ENCODE assay signal across 8 cellular contexts in the genomic region with DNA sequence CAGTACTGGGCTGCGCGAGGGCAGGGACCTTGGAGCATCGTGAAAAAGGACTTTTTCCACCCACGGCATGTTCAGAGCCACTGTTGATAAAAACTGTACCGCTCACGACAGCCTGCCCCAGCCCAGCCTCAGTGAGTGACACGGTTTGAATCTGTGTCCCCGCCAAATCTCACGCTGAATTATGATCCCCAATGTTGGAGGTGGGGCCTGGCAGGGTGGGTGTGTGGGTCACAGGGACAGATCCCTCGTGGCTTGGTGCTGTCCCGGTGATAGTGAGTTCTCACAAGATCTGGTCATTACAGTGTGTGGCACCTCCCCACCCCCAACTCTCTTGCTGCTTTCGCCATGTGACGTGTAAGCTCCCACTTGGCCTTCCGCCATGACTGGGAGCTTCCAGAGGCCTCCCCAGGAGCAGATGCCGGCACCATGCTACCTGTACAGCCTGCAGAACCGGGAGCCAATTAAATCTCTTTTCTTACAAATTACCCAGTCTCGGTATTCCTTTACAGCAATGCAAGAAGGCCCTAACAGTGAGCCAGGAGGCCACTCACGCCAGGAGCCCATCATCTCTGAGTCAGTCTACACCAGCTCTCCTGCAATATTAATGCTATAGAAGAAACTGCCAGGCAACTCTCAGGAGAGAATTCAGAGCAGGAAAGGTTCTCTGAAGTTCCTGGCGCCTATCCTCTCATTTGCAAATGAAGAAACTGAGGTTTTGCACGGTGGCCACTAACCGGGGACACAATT. TPM values are rescaled to one million over a fixed set of nuclear protein-coding genes. Genes with fewer than 3 reads are reported as not detected.
DNase-seq lines count a peak whose midpoint lies in the region; ATAC-seq, FAIRE-seq and TF ChIP-seq lines count a peak whose summit lies in the region.

No MANE protein-coding gene starts in this region.

- no peak for ATAC-seq in activated naive CD8-positive, alpha-beta T cell treated with anti-CD3 and anti-CD28 coated beads, Interleukin-2, amount 50 U/mL, for 24 hours

- H3K9me3 Mint-ChIP-seq in activated T-cell treated with anti-CD3 and anti-CD28 coated beads, Interleukin-2, amount 50 U/mL, for 24 hours = peaks cover 2% of the 10 kb centered on the region
- H3K9me3 Mint-ChIP-seq in activated naive CD8-positive, alpha-beta T cell treated with anti-CD3 and anti-CD28 coated beads, Interleukin-2, amount 50 U/mL, for 24 hours = peaks cover 11% of the 10 kb centered on the region

- H3K9ac ChIP-seq in kidney (ENCODE audit: low read length in 2 of 2) = peak overlapping the region; percentile 7 to 73

- H3K4me3 ChIP-seq in kidney (ENCODE audit: low read length in 2 of 2) = peak overlapping the region; percentile 59 to 63
- peak overlapping the region; percentile 90 to 92 for H3K4me3 ChIP-seq in tibial artery

- intact Hi-C loops in kidney (cut with DNase I) (no loop called here), tibial artery (cut with DNase I; ENCODE audit: low total_unique reads) (loop anchor here (5.0 to 10.0 kb wide), 2 partner anchors 149 to 207 kb away; no protein-coding TSS in a partner anchor)

- DNase-seq in activated T-cell treated with anti-CD3 and anti-CD28 coated beads, Interleukin-2, amount 50 U/mL, for 24 hours = no peak
- DNase-seq in activated T-cell treated with anti-CD3 and anti-CD28 coated beads for 4 hours (no peak), kidney (no peak), tibial artery (no peak), amniotic stem cell (lab: John Stamatoyannopoulos, UW) (no peak), GM13976 (ENCODE audit: low spot score) (no peak), RCC 7860 (ENCODE audit: low spot score) (no peak)
- no peak for DNase-seq in activated naive CD8-positive, alpha-beta T cell treated with anti-CD3 and anti-CD28 coated beads, Interleukin-2, amount 50 U/mL, for 24 hours

- H3K4me1 ChIP-seq in kidney (ENCODE audit: control insufficient read depth in 1 of 2, insufficient read depth in 1 of 2, low read depth in 1 of 2, low read length in 2 of 2) = peaks cover 27 to 49% of the 10 kb centered on the region in 2 donors
- peaks cover 0 to 54% (median 46%) of the 10 kb centered on the region in 4 donors for H3K4me1 ChIP-seq in tibial artery

- no peaks in the 10 kb centered on the region for H3K27me3 ChIP-seq in tibial artery

- FAIRE-seq in kidney (lab: Jason Lieb, UNC) = no peak
- no peak for FAIRE-seq in RCC 7860 (lab: Jason Lieb, UNC)

- in situ Hi-C loops in GM13976 (cut with MboI; ENCODE audit: low sequenced_read_pairs, unreplicated experiment) = no loop called here

- H3K4me1 Mint-ChIP-seq in activated T-cell treated with anti-CD3 and anti-CD28 coated beads, Interleukin-2, amount 50 U/mL, for 24 hours (ENCODE audit: low read depth) = peaks cover 62% of the 10 kb centered on the region
- peaks cover 40% of the 10 kb centered on the region for H3K4me1 Mint-ChIP-seq in activated naive CD8-positive, alpha-beta T cell treated with anti-CD3 and anti-CD28 coated beads, Interleukin-2, amount 50 U/mL, for 24 hours

- H3K9me3 ChIP-seq in kidney (ENCODE audit: control insufficient read depth in 1 of 2, low read length in 2 of 2) (no peaks in the 10 kb centered on the region), tibial artery (peaks cover 0 to 3% (median 0%) of the 10 kb centered on the region in 3 donors)

- H3K36me3 ChIP-seq in kidney (ENCODE audit: control insufficient read depth in 1 of 2, insufficient read depth in 2 of 2, low read length in 2 of 2) = peaks cover 0 to 3% of the 10 kb centered on the region in 2 donors
- peaks cover 0 to 17% (median 12%) of the 10 kb centered on the region in 3 donors for H3K36me3 ChIP-seq in tibial artery

- H3K36me3 Mint-ChIP-seq in activated T-cell treated with anti-CD3 and anti-CD28 coated beads, Interleukin-2, amount 50 U/mL, for 24 hours (ENCODE audit: low read depth) = peaks cover 47% of the 10 kb centered on the region
- peaks cover 19% of the 10 kb centered on the region for H3K36me3 Mint-ChIP-seq in activated naive CD8-positive, alpha-beta T cell treated with anti-CD3 and anti-CD28 coated beads, Interleukin-2, amount 50 U/mL, for 24 hours (ENCODE audit: low read depth)

- H3K4me3 Mint-ChIP-seq in activated T-cell treated with anti-CD3 and anti-CD28 coated beads, Interleukin-2, amount 50 U/mL, for 24 hours = peak overlapping the region; percentile 77
- peak overlapping the region; percentile 74 for H3K4me3 Mint-ChIP-seq in activated naive CD8-positive, alpha-beta T cell treated with anti-CD3 and anti-CD28 coated beads, Interleukin-2, amount 50 U/mL, for 24 hours

- TF ChIP-seq CTCF in kidney (IDR thresholded peaks at IDR 0.05; ENCODE audit: borderline replicate concordance, extremely low read depth, insufficient read depth) (no peak), tibial artery (IDR thresholded peaks at IDR 0.05) (no peak), GM13976 (IDR thresholded peaks at IDR 0.05; ENCODE audit: borderline replicate concordance, control extremely low read depth, extremely low read depth, insufficient read depth, missing control alignments) (no peak)

- H3K27ac Mint-ChIP-seq in activated T-cell treated with anti-CD3 and anti-CD28 coated beads, Interleukin-2, amount 50 U/mL, for 24 hours = peak overlapping the region; percentile 64
- peak overlapping the region; percentile 73 for H3K27ac Mint-ChIP-seq in activated naive CD8-positive, alpha-beta T cell treated with anti-CD3 and anti-CD28 coated beads, Interleukin-2, amount 50 U/mL, for 24 hours

- no peaks in the 10 kb centered on the region for H3K27me3 Mint-ChIP-seq in activated T-cell treated with anti-CD3 and anti-CD28 coated beads, Interleukin-2, amount 50 U/mL, for 24 hours
- H3K27me3 Mint-ChIP-seq in activated naive CD8-positive, alpha-beta T cell treated with anti-CD3 and anti-CD28 coated beads, Interleukin-2, amount 50 U/mL, for 24 hours = no peaks in the 10 kb centered on the region

- H3K27ac ChIP-seq in kidney (ENCODE audit: low read depth in 2 of 2, low read length in 2 of 2) (peak overlapping the region; percentile 13 to 93), tibial artery (peak overlapping the region in 1 of 2 donors; percentile 87)

RNA-seq across cellular contexts. Expression of a gene that starts 1.3 kb away (rescaled TPM):
- 65.5 TPM for total RNA-seq in kidney
- polyA plus RNA-seq in kidney (ENCODE audit: insufficient read depth, low read depth, low replicate concordance) = 88.0 TPM
